8 cellular contexts compared by ENCODE assay signal in genomic region chr12:6345319-6346071, GRCh38. TPM values are rescaled to one million over a fixed set of nuclear protein-coding genes. Genes with fewer than 3 reads are reported as not detected.
DNase-seq lines count a peak whose midpoint lies in the region; ATAC-seq, FAIRE-seq and TF ChIP-seq lines count a peak whose summit lies in the region.

No MANE protein-coding gene starts in this region.

- ATAC-seq in HepG2 = peak; percentile 6; the same call in 1 of the 3 replicates
- ATAC-seq in GM19328 (IDR thresholded peaks at IDR 0.05; ENCODE audit: unreplicated experiment) = no peak

- intact Hi-C loops in HepG2 (cut with micrococcal nuclease; ENCODE audit: unreplicated experiment) = loop anchor here (10.0 kb wide), 1 partner anchor 189 kb away; the partner anchor contains the start of gene GAPDH
- intact Hi-C loops in uterus (cut with DNase I; ENCODE audit: low total_unique reads) = no loop called here

- no peak overlapping the region for H2AFZ ChIP-seq in HepG2 (ENCODE audit: low read length)

- TF ChIP-seq POLR2A in HepG2 (IDR thresholded peaks at IDR 0.05; ENCODE audit: insufficient read depth in 1 of 2, low read depth in 2 of 2, low read length in 2 of 2) = no peak
- TF ChIP-seq POLR2A in uterus (IDR thresholded peaks at IDR 0.05) = no peak

- H3K36me3 ChIP-seq in BLaER1 treated with 17β-estradiol and CSF1 and Interleukin-3, amounts not matched to agents 10 nM and 100 nM = peaks cover 0 to 11% (median 6%) of the 10 kb centered on the region in 11 experiments; a peak in 14 of 22 replicates
- H3K36me3 ChIP-seq in HepG2 (replicated peaks in 1 of 2; ENCODE audit: control insufficient read depth in 1 of 2, insufficient read depth in 2 of 2, low read length in 2 of 2) (no peaks in the 10 kb centered on the region), uterus (no peaks in the 10 kb centered on the region)

- H3K27ac ChIP-seq in BLaER1 treated with 17β-estradiol and CSF1 and Interleukin-3, amounts not matched to agents 10 nM and 100 nM = peak overlapping the region in 10 of 11 experiments; percentile 30 to 100 (median 98); a peak in 20 of 22 replicates
- H3K27ac ChIP-seq in HepG2 (ENCODE audit: extremely low read length, insufficient read depth, low read length) (no peak overlapping the region), uterus (peak overlapping the region; percentile 95 to 97)

- H3K9me3 ChIP-seq in BLaER1 treated with 17β-estradiol and CSF1 and Interleukin-3, amounts not matched to agents 10 nM and 100 nM (replicated peaks in 1 of 11) = no peaks in the 10 kb centered on the region
- H3K9me3 ChIP-seq in HepG2 (ENCODE audit: low read length) = no peaks in the 10 kb centered on the region
- no peaks in the 10 kb centered on the region for H3K9me3 ChIP-seq in uterus

- peak overlapping the region; percentile 95 to 100 (median 99) for H3K4me2 ChIP-seq in BLaER1 treated with 17β-estradiol and CSF1 and Interleukin-3, amounts not matched to agents 10 nM and 100 nM
- H3K4me2 ChIP-seq in HepG2 (ENCODE audit: low read depth, low read length) = no peak overlapping the region

- no peak for TF ChIP-seq RAD21 in HepG2 (CRISPR knock-in tag; IDR thresholded peaks at IDR 0.05)

- FAIRE-seq in HepG2 (lab: Jason Lieb, UNC) = no peak

- H3K27me3 ChIP-seq in BLaER1 treated with 17β-estradiol and CSF1 and Interleukin-3, amounts not matched to agents 10 nM and 100 nM = no peaks in the 10 kb centered on the region
- no peaks in the 10 kb centered on the region; a peak in 1 of 5 replicates for H3K27me3 ChIP-seq in HepG2 (ENCODE audit: control insufficient read depth in 1 of 2, insufficient read depth in 2 of 2, low read length in 2 of 2)
- H3K27me3 ChIP-seq in uterus = no peaks in the 10 kb centered on the region

- H3K4me1 ChIP-seq in BLaER1 treated with 17β-estradiol and CSF1 and Interleukin-3, amounts not matched to agents 10 nM and 100 nM = peaks cover 68 to 85% (median 81%) of the 10 kb centered on the region in 10 experiments
- H3K4me1 ChIP-seq in HepG2 (ENCODE audit: insufficient read depth, low read length) (peaks cover 60% of the 10 kb centered on the region), uterus (peaks cover 14 to 28% of the 10 kb centered on the region in 2 donors)

- no peak for TF ChIP-seq CTCF in HepG2 (CRISPR knock-in tag; IDR thresholded peaks at IDR 0.05)
- no peak for TF ChIP-seq CTCF in uterus (IDR thresholded peaks at IDR 0.05)

- DNase-seq in MV-4-11 (lab: John Stamatoyannopoulos, UW) (peak; percentile 76), astrocyte of the hippocampus (ENCODE audit: low read depth, low spot score) (peak; percentile 91), HepG2 (ENCODE audit: low spot score) (peak; percentile 84), uterus (peak; percentile 69 to 86), pons (ENCODE audit: low spot score) (no peak), NCI-H82 treated with DMSO at 0.1 percent for 48 hours (lab: John Stamatoyannopoulos, UW; ENCODE audit: unreplicated experiment) (no peak)

- peak overlapping the region in 8 of 11 experiments; percentile 4 to 99 (median 32); a peak in 9 of 22 replicates for H3K9ac ChIP-seq in BLaER1 treated with 17β-estradiol and CSF1 and Interleukin-3, amounts not matched to agents 10 nM and 100 nM
- H3K9ac ChIP-seq in HepG2 (ENCODE audit: insufficient read depth, low read depth, low read length) = peak overlapping the region; percentile 17; the same call in 1 of the 2 replicates

- POLR2A ChIA-PET in HepG2 (lab: Yijun Ruan, JAX) = interaction anchor here (0.6 to 3.9 kb wide), 10 partner anchors 9 to 40 kb away, joined by 3 to 74 read pairs (median 4); partner anchors contain the start of genes LTBR and PLEKHG6

- no TSS peak for BruUV-seq in HepG2 (replicated peaks; lab: Mats Ljungman, UMichigan)

- H4K20me1 ChIP-seq in BLaER1 treated with 17β-estradiol and CSF1 and Interleukin-3, amounts not matched to agents 10 nM and 100 nM = peaks cover 1 to 13% (median 9%) of the 10 kb centered on the region in 11 experiments; a peak in 19 of 22 replicates
- no peaks in the 10 kb centered on the region for H4K20me1 ChIP-seq in HepG2 (ENCODE audit: insufficient read depth, low read length)

- TF ChIP-seq EP300 in HepG2 (IDR thresholded peaks at IDR 0.05; ENCODE audit: low read depth in 2 of 2, low read length in 2 of 2) (no peak), HepG2 (CRISPR knock-in tag; IDR thresholded peaks at IDR 0.05; ENCODE audit: borderline replicate concordance) (no peak)

- in situ Hi-C loops in HepG2 (cut with HindIII; ENCODE audit: extremely low pct_ligation_motif_present, low pct_unique_long_range_greater_than_20kb) = no loop called here

- peaks cover 20% of the 10 kb centered on the region for H3K79me2 ChIP-seq in HepG2 (ENCODE audit: insufficient read depth, low read length)

- 56% methylated on average over 8 of the region's 9 CpGs for WGBS in HepG2 (ENCODE audit: low lambda C conversion rate)

- no peak overlapping the region; a peak in 2 of 20 replicates for H3K4me3 ChIP-seq in BLaER1 treated with 17β-estradiol and CSF1 and Interleukin-3, amounts not matched to agents 10 nM and 100 nM
- H3K4me3 ChIP-seq in HepG2 (replicated peaks in 1 of 3; ENCODE audit: insufficient read depth in 1 of 3, low read depth in 2 of 3, low read length in 3 of 3) (no peak overlapping the region), uterus (no peak overlapping the region)

- CTCF ChIA-PET in HepG2 (lab: Yijun Ruan, JAX; ENCODE audit: low intra/inter-chr PET ratio, low total read pairs) = no interaction called here

RNA-seq across cellular contexts. Expression of gene TNFRSF1A, which starts 3.6 kb away (rescaled TPM):
- total RNA-seq in HepG2 (2016; rRNA removed; fragmentation: Illumina TruSeq; extraction: Trizol) (21.9 and 41.5 TPM in 2 replicates), uterus (100 to 1,000 TPM in 3 of 4 donors, 10 to 100 TPM in 1; 71.8 to 297 (median 174) TPM)
- total RNA-seq in HepG2 (2016; cell fraction: cytosol; rRNA removed; fragmentation: Illumina TruSeq; extraction: Trizol; ENCODE audit: low read depth) = 16.3 and 18.0 TPM in 2 replicates
- 28.8 and 36.5 TPM in 2 replicates for total RNA-seq in HepG2 (2016; cell fraction: insoluble cytoplasmic fraction; rRNA removed; fragmentation: Illumina TruSeq; extraction: Trizol)
- total RNA-seq in HepG2 (2016; cell fraction: membrane; rRNA removed; fragmentation: Illumina TruSeq; extraction: Trizol) = 19.8 and 22.3 TPM in 2 replicates
- total RNA-seq in HepG2 (2016; cell fraction: nucleus; rRNA removed; fragmentation: Illumina TruSeq; extraction: Trizol) = 36.8 and 40.7 TPM in 2 replicates
- polyA plus RNA-seq in HepG2 (2011; rRNA removed) = 41.4 and 61.2 TPM in 2 replicates
- 53.0 and 53.4 TPM in 2 replicates for polyA plus RNA-seq in HepG2 (2011; cell fraction: cytosol; rRNA removed)
- 67.2 and 67.4 TPM in 2 replicates for polyA plus RNA-seq in HepG2 (2011; cell fraction: nucleus; rRNA removed)
- 40.9 and 56.2 TPM in 2 replicates for polyA plus RNA-seq in HepG2 (2012)
- 5.2 and 6.8 TPM in 2 replicates for polyA plus RNA-seq in HepG2 (2016; cell fraction: cytosol; fragmentation: Illumina TruSeq; extraction: Trizol; ENCODE audit: low read depth)
- polyA plus RNA-seq in HepG2 (2016; cell fraction: insoluble cytoplasmic fraction; fragmentation: Illumina TruSeq; extraction: Trizol; ENCODE audit: low read depth) = 31.8 and 38.4 TPM in 2 replicates
- 14.3 and 15.5 TPM in 2 replicates for polyA plus RNA-seq in HepG2 (2016; cell fraction: membrane; fragmentation: Illumina TruSeq; extraction: Trizol; ENCODE audit: low read depth)
- polyA plus RNA-seq in HepG2 (2016; cell fraction: nucleus; fragmentation: Illumina TruSeq; extraction: Trizol; ENCODE audit: insufficient read depth, low read depth) = 75.7 and 99.5 TPM in 2 replicates
- polyA minus RNA-seq in HepG2 (2011; rRNA and poly(A)+ RNA removed; ENCODE audit: low replicate concordance) = 88.8 and 131 TPM in 2 replicates
- polyA minus RNA-seq in HepG2 (2011; cell fraction: cytosol; rRNA and poly(A)+ RNA removed) = 52.9 and 68.3 TPM in 2 replicates
- 54.3 and 80.4 TPM in 2 replicates for polyA minus RNA-seq in HepG2 (2011; cell fraction: nucleus; rRNA and poly(A)+ RNA removed)

RNA-seq across cellular contexts. Expression of gene SCNN1A, which starts 29.9 kb away (rescaled TPM):
- total RNA-seq in HepG2 (2016; rRNA removed; fragmentation: Illumina TruSeq; extraction: Trizol) (0.63 and 1.5 TPM in 2 replicates), uterus (10 to 100 TPM in 2 of 4 donors, 1 to 10 TPM in 2; 1.3 to 38.3 (median 7.3) TPM)
- 0.71 and 1.2 TPM in 2 replicates for total RNA-seq in HepG2 (2016; cell fraction: cytosol; rRNA removed; fragmentation: Illumina TruSeq; extraction: Trizol; ENCODE audit: low read depth)
- 0.71 and 1.6 TPM in 2 replicates for total RNA-seq in HepG2 (2016; cell fraction: insoluble cytoplasmic fraction; rRNA removed; fragmentation: Illumina TruSeq; extraction: Trizol)
- total RNA-seq in HepG2 (2016; cell fraction: membrane; rRNA removed; fragmentation: Illumina TruSeq; extraction: Trizol) = 0.72 and 0.87 TPM in 2 replicates
- 1.8 and 5.0 TPM in 2 replicates for total RNA-seq in HepG2 (2016; cell fraction: nucleus; rRNA removed; fragmentation: Illumina TruSeq; extraction: Trizol)
- polyA plus RNA-seq in HepG2 (2011; rRNA removed) = 14.6 and 32.8 TPM in 2 replicates
- polyA plus RNA-seq in HepG2 (2011; cell fraction: cytosol; rRNA removed) = 6.1 and 12.5 TPM in 2 replicates
- 24.9 and 39.4 TPM in 2 replicates for polyA plus RNA-seq in HepG2 (2011; cell fraction: nucleus; rRNA removed)
- polyA plus RNA-seq in HepG2 (2012) = 17.5 and 19.3 TPM in 2 replicates
- polyA plus RNA-seq in HepG2 (2016; cell fraction: cytosol; fragmentation: Illumina TruSeq; extraction: Trizol; ENCODE audit: low read depth) = 0.22 and 0.41 TPM in 2 replicates
- polyA plus RNA-seq in HepG2 (2016; cell fraction: insoluble cytoplasmic fraction; fragmentation: Illumina TruSeq; extraction: Trizol; ENCODE audit: low read depth) = 1.0 and 1.6 TPM in 2 replicates
- polyA plus RNA-seq in HepG2 (2016; cell fraction: membrane; fragmentation: Illumina TruSeq; extraction: Trizol; ENCODE audit: low read depth) = 0.66 and 1.1 TPM in 2 replicates
- 4.0 and 5.1 TPM in 2 replicates for polyA plus RNA-seq in HepG2 (2016; cell fraction: nucleus; fragmentation: Illumina TruSeq; extraction: Trizol; ENCODE audit: insufficient read depth, low read depth)
- 9.5 and 30.0 TPM in 2 replicates for polyA minus RNA-seq in HepG2 (2011; rRNA and poly(A)+ RNA removed; ENCODE audit: low replicate concordance)
- polyA minus RNA-seq in HepG2 (2011; cell fraction: cytosol; rRNA and poly(A)+ RNA removed) = 5.9 and 14.3 TPM in 2 replicates
- 10.9 and 24.2 TPM in 2 replicates for polyA minus RNA-seq in HepG2 (2011; cell fraction: nucleus; rRNA and poly(A)+ RNA removed)

RNA-seq across cellular contexts. Expression of gene PLEKHG6, which starts 35.0 kb away (rescaled TPM):
- 13.1 and 18.9 TPM in 2 replicates for total RNA-seq in HepG2 (2016; rRNA removed; fragmentation: Illumina TruSeq; extraction: Trizol)
- total RNA-seq in HepG2 (2016; cell fraction: cytosol; rRNA removed; fragmentation: Illumina TruSeq; extraction: Trizol; ENCODE audit: low read depth) = 11.1 and 14.7 TPM in 2 replicates
- total RNA-seq in HepG2 (2016; cell fraction: insoluble cytoplasmic fraction; rRNA removed; fragmentation: Illumina TruSeq; extraction: Trizol) = 15.0 and 16.9 TPM in 2 replicates
- total RNA-seq in HepG2 (2016; cell fraction: membrane; rRNA removed; fragmentation: Illumina TruSeq; extraction: Trizol) = 23.7 TPM in 2 replicates
- 15.6 and 19.7 TPM in 2 replicates for total RNA-seq in HepG2 (2016; cell fraction: nucleus; rRNA removed; fragmentation: Illumina TruSeq; extraction: Trizol)
- polyA plus RNA-seq in HepG2 (2011; rRNA removed) = 17.0 and 26.8 TPM in 2 replicates
- 12.8 and 29.8 TPM in 2 replicates for polyA plus RNA-seq in HepG2 (2011; cell fraction: cytosol; rRNA removed)
- polyA plus RNA-seq in HepG2 (2011; cell fraction: nucleus; rRNA removed) = 20.1 and 50.9 TPM in 2 replicates
- 16.4 and 22.2 TPM in 2 replicates for polyA plus RNA-seq in HepG2 (2012)
- polyA plus RNA-seq in HepG2 (2016; cell fraction: cytosol; fragmentation: Illumina TruSeq; extraction: Trizol; ENCODE audit: low read depth) = 16.0 and 16.1 TPM in 2 replicates
- 15.2 and 21.6 TPM in 2 replicates for polyA plus RNA-seq in HepG2 (2016; cell fraction: insoluble cytoplasmic fraction; fragmentation: Illumina TruSeq; extraction: Trizol; ENCODE audit: low read depth)
- polyA plus RNA-seq in HepG2 (2016; cell fraction: membrane; fragmentation: Illumina TruSeq; extraction: Trizol; ENCODE audit: low read depth) = 20.3 and 26.3 TPM in 2 replicates
- polyA plus RNA-seq in HepG2 (2016; cell fraction: nucleus; fragmentation: Illumina TruSeq; extraction: Trizol; ENCODE audit: insufficient read depth, low read depth) = 28.0 and 30.9 TPM in 2 replicates
- 0.70 and 23.3 TPM in 2 replicates for polyA minus RNA-seq in HepG2 (2011; rRNA and poly(A)+ RNA removed; ENCODE audit: low replicate concordance)
- polyA minus RNA-seq in HepG2 (2011; cell fraction: cytosol; rRNA and poly(A)+ RNA removed) = 8.8 and 12.8 TPM in 2 replicates
- polyA minus RNA-seq in HepG2 (2011; cell fraction: nucleus; rRNA and poly(A)+ RNA removed) = 13.3 and 16.5 TPM in 2 replicates
- 1 to 10 TPM in 2 of 4 donors, under 1 TPM in 1, not detected in 1; 0.29 to 1.9 (median 1.7) TPM for total RNA-seq in uterus

RNA-seq across cellular contexts. Expression of gene LTBR, which starts 38.5 kb away (rescaled TPM):
- 12.1 and 34.8 TPM in 2 replicates for total RNA-seq in HepG2 (2016; rRNA removed; fragmentation: Illumina TruSeq; extraction: Trizol)
- 24.4 and 24.5 TPM in 2 replicates for total RNA-seq in HepG2 (2016; cell fraction: cytosol; rRNA removed; fragmentation: Illumina TruSeq; extraction: Trizol; ENCODE audit: low read depth)
- total RNA-seq in HepG2 (2016; cell fraction: insoluble cytoplasmic fraction; rRNA removed; fragmentation: Illumina TruSeq; extraction: Trizol) = 11.6 and 40.0 TPM in 2 replicates
- 34.7 and 35.3 TPM in 2 replicates for total RNA-seq in HepG2 (2016; cell fraction: membrane; rRNA removed; fragmentation: Illumina TruSeq; extraction: Trizol)
- total RNA-seq in HepG2 (2016; cell fraction: nucleus; rRNA removed; fragmentation: Illumina TruSeq; extraction: Trizol) = 39.7 and 43.6 TPM in 2 replicates
- 31.4 and 39.0 TPM in 2 replicates for polyA plus RNA-seq in HepG2 (2011; rRNA removed)
- polyA plus RNA-seq in HepG2 (2011; cell fraction: cytosol; rRNA removed) = 23.7 and 29.3 TPM in 2 replicates
- polyA plus RNA-seq in HepG2 (2011; cell fraction: nucleus; rRNA removed) = 82.9 and 92.1 TPM in 2 replicates
- polyA plus RNA-seq in HepG2 (2012) = 25.8 and 37.8 TPM in 2 replicates
- 19.3 and 21.0 TPM in 2 replicates for polyA plus RNA-seq in HepG2 (2016; cell fraction: cytosol; fragmentation: Illumina TruSeq; extraction: Trizol; ENCODE audit: low read depth)
- 16.0 and 16.4 TPM in 2 replicates for polyA plus RNA-seq in HepG2 (2016; cell fraction: insoluble cytoplasmic fraction; fragmentation: Illumina TruSeq; extraction: Trizol; ENCODE audit: low read depth)
- polyA plus RNA-seq in HepG2 (2016; cell fraction: membrane; fragmentation: Illumina TruSeq; extraction: Trizol; ENCODE audit: low read depth) = 27.4 and 28.3 TPM in 2 replicates
- polyA plus RNA-seq in HepG2 (2016; cell fraction: nucleus; fragmentation: Illumina TruSeq; extraction: Trizol; ENCODE audit: insufficient read depth, low read depth) = 117 and 123 TPM in 2 replicates
- 16.2 and 29.7 TPM in 2 replicates for polyA minus RNA-seq in HepG2 (2011; rRNA and poly(A)+ RNA removed; ENCODE audit: low replicate concordance)
- polyA minus RNA-seq in HepG2 (2011; cell fraction: cytosol; rRNA and poly(A)+ RNA removed) = 11.5 and 14.0 TPM in 2 replicates
- 22.4 and 34.2 TPM in 2 replicates for polyA minus RNA-seq in HepG2 (2011; cell fraction: nucleus; rRNA and poly(A)+ RNA removed)
- 100 to 1,000 TPM in 1 of 4 donors, 10 to 100 TPM in 3; 28.1 to 116 (median 83.5) TPM for total RNA-seq in uterus

Comparison
In these comparisons a context has a peak if more than half of its experiments do, and no peak if none do; other contexts are left out.
1. DNase-seq: peak in MV-4-11 (single experiment), astrocyte of the hippocampus (single experiment), HepG2 (single experiment) and uterus (2 of 2); none in pons (single experiment) and NCI-H82 treated with DMSO at 0.1 percent for 48 hours (single experiment).
2. RNA of gene PLEKHG6, which starts 35.0 kb away (total RNA-seq): 11.1 to 23.7 TPM in HepG2; 0.29 to 1.9 TPM in uterus; every median in the first group is over 4 times any median in the second.